In the genomic region with DNA sequence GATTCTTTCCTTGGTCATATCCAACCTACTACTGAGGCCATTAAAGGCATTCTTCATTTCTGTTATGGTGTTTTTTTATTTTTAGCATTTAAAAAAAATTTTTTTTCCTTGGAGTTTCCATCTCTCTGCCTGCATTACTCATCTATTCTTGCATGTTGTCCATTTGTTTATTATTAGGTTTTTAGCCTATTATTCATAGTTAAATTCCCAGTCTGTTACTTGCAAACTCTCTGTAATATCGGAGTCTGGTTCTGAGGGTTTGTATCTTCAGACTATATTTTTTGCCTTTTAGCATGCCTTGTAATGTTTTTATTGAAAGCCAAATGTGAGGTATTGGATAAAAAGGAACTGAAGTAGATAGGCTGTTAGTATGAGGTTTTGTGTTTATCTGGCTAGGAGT, we compare ENCODE assay signal across 1 cellular context.
TF ChIP-seq lines count a peak whose summit lies in the region.

No MANE protein-coding gene starts in this region.

TF ChIP-seq in WTC11, 78 proteins besides CTCF, POLR2A, EP300 and RAD21 (continued from another document):
- TF ChIP-seq, protein P1, sequence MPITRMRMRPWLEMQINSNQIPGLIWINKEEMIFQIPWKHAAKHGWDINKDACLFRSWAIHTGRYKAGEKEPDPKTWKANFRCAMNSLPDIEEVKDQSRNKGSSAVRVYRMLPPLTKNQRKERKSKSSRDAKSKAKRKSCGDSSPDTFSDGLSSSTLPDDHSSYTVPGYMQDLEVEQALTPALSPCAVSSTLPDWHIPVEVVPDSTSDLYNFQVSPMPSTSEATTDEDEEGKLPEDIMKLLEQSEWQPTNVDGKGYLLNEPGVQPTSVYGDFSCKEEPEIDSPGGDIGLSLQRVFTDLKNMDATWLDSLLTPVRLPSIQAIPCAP (CRISPR knock-in tag; IDR thresholded peaks at IDR 0.05): no peak
